In the genomic region with DNA sequence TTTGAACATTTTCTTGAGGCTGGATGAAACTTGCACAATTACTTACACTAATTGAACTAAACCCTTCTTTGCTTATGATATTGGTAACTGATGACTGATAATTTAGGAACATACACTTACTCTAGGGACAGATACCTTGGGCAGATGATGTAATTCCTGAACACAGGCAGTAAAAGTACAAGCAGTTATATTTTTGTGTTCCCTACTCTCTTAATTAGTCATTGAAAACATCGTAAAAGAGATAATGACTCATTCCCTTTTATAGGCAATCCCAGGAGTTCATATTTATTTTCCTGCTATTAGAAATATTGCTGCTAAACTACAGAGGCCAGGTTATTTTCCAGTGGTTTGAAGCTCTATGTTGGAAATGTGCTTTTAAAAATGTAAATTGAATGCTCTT, we compare ENCODE assay signal across 24 cellular contexts. TPM values are rescaled to one million over a fixed set of nuclear protein-coding genes. Genes with fewer than 3 reads are reported as not detected.
DNase-seq lines count a peak whose midpoint lies in the region; ATAC-seq and TF ChIP-seq lines count a peak whose summit lies in the region.
"Had no signal": no experiment of that assay in that cellular context is flagged by ENCODE, and none has a peak within 500 bp of the region (broad histone marks: within the 10 kb centered on the region; RNA-seq: fewer than 3 reads in every experiment).

No MANE protein-coding gene starts in this region.

- in situ Hi-C loops in gastrocnemius medialis (cut with MboI; ENCODE audit: low sequenced_read_pairs in 4 of 4) = no loop called here

- H3K27me3 ChIP-seq in BJ (ENCODE audit: control insufficient read depth, insufficient read depth, low read length) (no peaks in the 10 kb centered on the region), adipocyte (replicated peaks; ENCODE audit: control insufficient read depth, insufficient read depth, low read length) (no peaks in the 10 kb centered on the region), gastrocnemius medialis (no peaks in the 10 kb centered on the region)
- H3K27me3 ChIP-seq: body of pancreas, suprapubic skin had no signal

- H3K4me3 ChIP-seq in BJ (ENCODE audit: low read depth, low read length) (no peak overlapping the region), adipocyte (ENCODE audit: low read length) (peak overlapping the region; percentile 1), gastrocnemius medialis (no peak overlapping the region)
- H3K4me3 ChIP-seq: body of pancreas, HAP-1, suprapubic skin had no signal

- TF ChIP-seq POLR2A in gastrocnemius medialis (IDR thresholded peaks at IDR 0.05) = no peak

- H3K9me3 ChIP-seq in adipocyte (ENCODE audit: control insufficient read depth, low read length) (no peaks in the 10 kb centered on the region), gastrocnemius medialis (no peaks in the 10 kb centered on the region)
- H3K9me3 ChIP-seq: body of pancreas, HAP-1, suprapubic skin had no signal

- H3K27ac ChIP-seq in gastrocnemius medialis = no peak overlapping the region
- H3K27ac ChIP-seq: body of pancreas, suprapubic skin had no signal

- CTCF ChIA-PET in BJ (lab: Yijun Ruan, JAX) = no interaction called here

- DNase-seq in BJ (ENCODE audit: low read depth) (peak; percentile 42), HS-5 (ENCODE audit: low read depth) (peak; percentile 53), adipocyte (ENCODE audit: low read depth) (no peak), kidney glomerular epithelial cell (lab: John Stamatoyannopoulos, UW) (peak; percentile 25), gastrocnemius medialis (no peak), T-helper 9 cell (no peak), GM19238 (ENCODE audit: insufficient read length, low spot score) (no peak)
- DNase-seq in effector CD4-positive, alpha-beta T cell = no peak
- DNase-seq: activated CD4-positive, alpha-beta T cell treated with anti-CD3 and anti-CD28 coated beads, Interleukin-2, amount 10 ng/mL, durations not matched to agents 7 days and 5 days; activated naive CD4-positive, alpha-beta T cell treated with anti-CD3 and anti-CD28 coated beads, Interleukin-2, amount 50 U/mL, for 16 hours; body of pancreas; cortex of kidney; erythroblast; GF-D8; head of caudate nucleus; islet precursor cell; natural killer cell; NCI-H2107; NCI-H526 treated with DMSO at 0.1 percent for 48 hours; small intestine had no signal

- TF ChIP-seq CTCF in BJ (IDR thresholded peaks at IDR 0.05; ENCODE audit: insufficient read depth, low read depth, low read length) (no peak), gastrocnemius medialis (IDR thresholded peaks at IDR 0.05 in 4 of 5, conservative IDR thresholded peaks at IDR 0.05 in 1 of 5) (no peak)

- H3K9ac ChIP-seq in adipocyte (ENCODE audit: low read length) = no peak overlapping the region

- ATAC-seq in gastrocnemius medialis = no peak
- ATAC-seq: body of pancreas, natural killer cell, Panc1 had no signal

- no peaks in the 10 kb centered on the region for H3K36me3 ChIP-seq in BJ (ENCODE audit: control insufficient read depth, insufficient read depth, low read length)
- no peaks in the 10 kb centered on the region for H3K36me3 ChIP-seq in adipocyte (ENCODE audit: control insufficient read depth, insufficient read depth, low read length, severe bottlenecking)
- no peaks in the 10 kb centered on the region for H3K36me3 ChIP-seq in gastrocnemius medialis
- H3K36me3 ChIP-seq: HAP-1, suprapubic skin had no signal

- H3K4me1 ChIP-seq in adipocyte (ENCODE audit: control insufficient read depth, insufficient read depth, low read length) (peaks cover 12% of the 10 kb centered on the region), gastrocnemius medialis (peaks cover 4 to 8% of the 10 kb centered on the region in 2 donors)
- H3K4me1 ChIP-seq: body of pancreas, HAP-1, suprapubic skin had no signal

- intact Hi-C loops in gastrocnemius medialis (cut with DNase I; ENCODE audit: low total_unique reads) = no loop called here

- POLR2A ChIA-PET in BJ (lab: Charles Lee) = no interaction called here

RNA-seq across cellular contexts. Expression of a gene that starts 46.4 kb away (rescaled TPM):
- 3.1 and 4.2 TPM in 2 replicates for polyA plus RNA-seq in BJ (2011; rRNA removed)
- polyA minus RNA-seq in BJ (2011; rRNA and poly(A)+ RNA removed) = 3.4 and 3.6 TPM in 2 replicates
- total RNA-seq in gastrocnemius medialis = 1 to 10 TPM; 4.6 to 8.2 (median 6.1) TPM
- total RNA-seq: activated CD4-positive, alpha-beta T cell treated with anti-CD3 and anti-CD28 coated beads, Interleukin-2, amount 10 ng/mL, durations not matched to agents 7 days and 5 days; B cell; natural killer cell had no signal

Comparison
In these comparisons a context has a peak if more than half of its experiments do, and no peak if none do; other contexts are left out.
1. DNase-seq: peak in BJ (single experiment), HS-5 (single experiment) and kidney glomerular epithelial cell (single experiment); none in adipocyte (single experiment), gastrocnemius medialis (0 of 2), T-helper 9 cell (single experiment), effector CD4-positive, alpha-beta T cell (single experiment) and GM19238 (single experiment).